Comparison of ENCODE assay signal across 16 cellular contexts in the genomic region with DNA sequence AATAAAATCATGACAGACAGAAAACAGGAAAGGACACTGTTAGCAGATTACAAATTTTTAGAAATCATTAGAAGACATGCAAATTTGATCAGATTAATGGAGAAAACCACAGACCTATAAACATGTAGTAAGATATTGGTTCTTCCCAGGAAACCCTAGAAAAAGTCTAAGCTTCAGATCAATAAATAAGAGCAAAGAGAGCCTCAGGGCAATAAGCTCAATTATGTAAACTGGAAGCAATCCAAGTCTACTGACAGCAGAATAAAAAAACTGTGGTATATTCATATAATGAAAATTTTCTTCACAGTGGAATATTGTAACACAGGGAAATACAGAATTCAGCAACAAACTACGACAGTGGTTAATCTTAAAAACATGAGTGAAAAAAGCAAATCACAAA.
"Had no signal": no experiment of that assay in that cellular context is flagged by ENCODE, and none has a peak within 500 bp of the region (broad histone marks: within the 10 kb centered on the region; RNA-seq: fewer than 3 reads in every experiment).

No MANE protein-coding gene starts in this region.

- H3K4me3 ChIP-seq: colonic mucosa, hepatocyte, sigmoid colon, spleen, suprapubic skin had no signal

- ATAC-seq: activated CD4-positive, alpha-beta T cell treated with anti-CD3 and anti-CD28 coated beads for 36 hours; activated CD8-positive, alpha-beta T cell treated with anti-CD3 and anti-CD28 coated beads for 36 hours; activated T-cell treated with anti-CD3 and anti-CD28 coated beads, Interleukin-2, amount 50 U/mL, for 72 hours; esophagus mucosa; left ventricle myocardium superior; natural killer cell had no signal

- H3K27ac ChIP-seq: colonic mucosa, hepatocyte, neutrophil, sigmoid colon, spleen, suprapubic skin had no signal

- DNase-seq: activated CD4-positive, alpha-beta T cell treated with anti-CD3 and anti-CD28 coated beads for 36 hours; activated CD8-positive, alpha-beta memory T cell treated with anti-CD3 and anti-CD28 coated beads, Interleukin-2, amount 50 U/mL, for 4 hours; activated CD8-positive, alpha-beta T cell treated with anti-CD3 and anti-CD28 coated beads for 36 hours; activated gamma-delta T cell treated with Interleukin-2 at 50 U/mL for 16 hours; activated T-cell treated with anti-CD3 and anti-CD28 coated beads, Interleukin-2, amount 50 U/mL, for 72 hours; central memory CD4-positive, alpha-beta T cell; colonic mucosa; left ventricle myocardium superior; natural killer cell; sigmoid colon; spleen; trophoblast cell had no signal
